Comparison of ENCODE assay signal across 29 cellular contexts in genomic region chr11:68056317-68057285, GRCh38. TPM values are rescaled to one million over a fixed set of nuclear protein-coding genes. Genes with fewer than 3 reads are reported as not detected.
"Had no signal": no experiment of that assay in that cellular context is flagged by ENCODE, and none has a peak within 500 bp of the region (broad histone marks: within the 10 kb centered on the region; RNA-seq: fewer than 3 reads in every experiment).

No MANE protein-coding gene starts in this region.

- ATAC-seq: activated CD8-positive, alpha-beta memory T cell treated with anti-CD3 and anti-CD28 coated beads, Interleukin-2, amount 10 ng/mL, durations not matched to agents 7 days and 5 days; activated CD8-positive, alpha-beta T cell treated with anti-CD3 and anti-CD28 coated beads for 36 hours; effector memory CD8-positive, alpha-beta T cell; gastrocnemius medialis; heart right ventricle; lower lobe of right lung; sciatic nerve; stimulated activated memory B cell treated with anti-CD40 and anti-IgM and Interleukin-4, amounts not matched to agents 10 μg/mL and 1 μg/mL and 100 μg/mL, for 72 hours had no signal

- H3K4me1 Mint-ChIP-seq: activated CD4-positive, alpha-beta T cell treated with anti-CD3 and anti-CD28 coated beads, Interleukin-2, amount 10 ng/mL, durations not matched to agents 7 days and 5 days; activated CD8-positive, alpha-beta memory T cell treated with anti-CD3 and anti-CD28 coated beads, Interleukin-2, amount 10 ng/mL, durations not matched to agents 7 days and 5 days had no signal

- H3K4me3 Mint-ChIP-seq: activated CD4-positive, alpha-beta T cell treated with anti-CD3 and anti-CD28 coated beads, Interleukin-2, amount 10 ng/mL, durations not matched to agents 7 days and 5 days; activated CD8-positive, alpha-beta memory T cell treated with anti-CD3 and anti-CD28 coated beads, Interleukin-2, amount 10 ng/mL, durations not matched to agents 7 days and 5 days; activated CD8-positive, alpha-beta T cell treated with anti-CD3 and anti-CD28 coated beads for 36 hours; effector memory CD8-positive, alpha-beta T cell; stimulated activated memory B cell treated with anti-CD40 and anti-IgM and Interleukin-4, amounts not matched to agents 10 μg/mL and 1 μg/mL and 100 μg/mL, for 72 hours; T-helper 2 cell treated with Interferon-gamma antibody and Interleukin-4, amounts not matched to agents 5 μg/mL and 100 μg/mL, for 36 hours had no signal

- H3K9me3 ChIP-seq: adrenal gland, ascending aorta, esophagus squamous epithelium, gastrocnemius medialis, heart right ventricle, lower lobe of right lung, stomach, suprapubic skin, tibial nerve had no signal

- FAIRE-seq: colon, keratinocyte, small intestine, urothelium cell line had no signal

- H3K27ac ChIP-seq: ascending aorta, brain microvascular endothelial cell, esophagus squamous epithelium, gastrocnemius medialis, heart right ventricle, lower lobe of right lung, stomach, suprapubic skin, tibial nerve, VCaP had no signal

- H3K27me3 ChIP-seq: adrenal gland, ascending aorta, brain microvascular endothelial cell, esophagus squamous epithelium, gastrocnemius medialis, heart right ventricle, stomach, suprapubic skin, tibial nerve had no signal

- H3K4me1 ChIP-seq: adrenal gland, ascending aorta, esophagus squamous epithelium, gastrocnemius medialis, heart right ventricle, lower lobe of right lung, suprapubic skin, tibial nerve had no signal

- H3K27me3 Mint-ChIP-seq: activated CD4-positive, alpha-beta T cell treated with anti-CD3 and anti-CD28 coated beads, Interleukin-2, amount 10 ng/mL, durations not matched to agents 7 days and 5 days; activated CD8-positive, alpha-beta memory T cell treated with anti-CD3 and anti-CD28 coated beads, Interleukin-2, amount 10 ng/mL, durations not matched to agents 7 days and 5 days; activated CD8-positive, alpha-beta T cell treated with anti-CD3 and anti-CD28 coated beads for 36 hours; effector memory CD8-positive, alpha-beta T cell; stimulated activated memory B cell treated with anti-CD40 and anti-IgM and Interleukin-4, amounts not matched to agents 10 μg/mL and 1 μg/mL and 100 μg/mL, for 72 hours had no signal

- H3K4me3 ChIP-seq: adrenal gland, ascending aorta, esophagus squamous epithelium, gastrocnemius medialis, heart right ventricle, lower lobe of right lung, stomach, suprapubic skin, tibial nerve had no signal

- H3K27ac Mint-ChIP-seq: activated CD4-positive, alpha-beta T cell treated with anti-CD3 and anti-CD28 coated beads, Interleukin-2, amount 10 ng/mL, durations not matched to agents 7 days and 5 days; activated CD8-positive, alpha-beta T cell treated with anti-CD3 and anti-CD28 coated beads for 36 hours; effector memory CD8-positive, alpha-beta T cell; stimulated activated memory B cell treated with anti-CD40 and anti-IgM and Interleukin-4, amounts not matched to agents 10 μg/mL and 1 μg/mL and 100 μg/mL, for 72 hours; T-helper 2 cell treated with Interferon-gamma antibody and Interleukin-4, amounts not matched to agents 5 μg/mL and 100 μg/mL, for 36 hours had no signal

- H3K9me3 Mint-ChIP-seq: activated CD4-positive, alpha-beta T cell treated with anti-CD3 and anti-CD28 coated beads, Interleukin-2, amount 10 ng/mL, durations not matched to agents 7 days and 5 days; activated CD8-positive, alpha-beta T cell treated with anti-CD3 and anti-CD28 coated beads for 36 hours; activated naive CD4-positive, alpha-beta T cell treated with anti-CD3 and anti-CD28 coated beads, Interleukin-2, amount 50 U/mL, for 72 hours; effector memory CD8-positive, alpha-beta T cell; stimulated activated memory B cell treated with anti-CD40 and anti-IgM and Interleukin-4, amounts not matched to agents 10 μg/mL and 1 μg/mL and 100 μg/mL, for 72 hours; T-helper 2 cell treated with Interferon-gamma antibody and Interleukin-4, amounts not matched to agents 5 μg/mL and 100 μg/mL, for 36 hours had no signal

- DNase-seq: activated CD4-positive, alpha-beta T cell treated with anti-CD3 and anti-CD28 coated beads, Interleukin-2, amount 10 ng/mL, durations not matched to agents 7 days and 5 days; activated CD4-positive, CD25-positive, alpha-beta regulatory T cell treated with anti-CD3 and anti-CD28 coated beads, Interleukin-2, amount 50 U/mL, for 72 hours; activated CD8-positive, alpha-beta memory T cell treated with anti-CD3 and anti-CD28 coated beads, Interleukin-2, amount 10 ng/mL, durations not matched to agents 7 days and 5 days; activated CD8-positive, alpha-beta T cell treated with anti-CD3 and anti-CD28 coated beads for 36 hours; activated T-cell treated with anti-CD3 and anti-CD28 coated beads for 4 hours; adrenal gland; brain microvascular endothelial cell; central memory CD4-positive, alpha-beta T cell; effector memory CD8-positive, alpha-beta T cell; esophagus squamous epithelium; gastrocnemius medialis; heart right ventricle; lower lobe of right lung; occipital lobe; small intestine; stimulated activated CD4-positive, alpha-beta T cell treated with anti-CD3 and anti-CD28 coated beads, Interleukin-2, amount 100 ng/mL, for 24 hours; stomach had no signal

RNA-seq across cellular contexts. Expression of gene ALDH3B1, which starts 46.5 kb away (rescaled TPM):
- total RNA-seq: activated CD8-positive, alpha-beta memory T cell treated with anti-CD3 and anti-CD28 coated beads, Interleukin-2, amount 10 ng/mL, durations not matched to agents 7 days and 5 days had no signal
- polyA plus RNA-seq: neural cell had no signal
